In genomic region chr6:108781419-108782110, GRCh38 we compare ENCODE assay signal across 8 cellular contexts.
A peak's percentile ranks its signal among the peaks of the same experiment; 100 is the strongest.
DNase-seq lines count a peak whose midpoint lies in the region; ATAC-seq, FAIRE-seq and TF ChIP-seq lines count a peak whose summit lies in the region.

No MANE protein-coding gene starts in this region.

- TF ChIP-seq CTCF in GM12878 (IDR thresholded peaks at IDR 0.05 in 2 of 3, conservative IDR thresholded peaks at IDR 0.05 in 1 of 3; ENCODE audit: control insufficient read depth in 2 of 3, extremely low read depth in 1 of 3, insufficient read depth in 1 of 3, low read depth in 3 of 3, low read length in 3 of 3) (no peak), left lung (IDR thresholded peaks at IDR 0.05) (no peak), thoracic aorta (IDR thresholded peaks at IDR 0.05) (no peak)

- H3K79me2 ChIP-seq in GM12878 (ENCODE audit: control insufficient read depth, insufficient read depth, low read length) = no peaks in the 10 kb centered on the region

- 85% methylated on average over 14 of the region's 14 CpGs for WGBS in GM12878 (ENCODE audit: insufficient coverage, insufficient replicate concordance, low lambda C conversion rate, missing lambda C conversion rate)

- no peaks in the 10 kb centered on the region for H3K9me3 Mint-ChIP-seq in activated CD4-positive, alpha-beta T cell treated with anti-CD3 and anti-CD28 coated beads for 36 hours (ENCODE audit: low read depth)

- peaks cover 3% of the 10 kb centered on the region for H3K27me3 Mint-ChIP-seq in activated CD4-positive, alpha-beta T cell treated with anti-CD3 and anti-CD28 coated beads for 36 hours

- FAIRE-seq in GM12878 (lab: Jason Lieb, UNC) = no peak

- in situ Hi-C loops in GM12878 (cut with MboI) = loop anchor here (5.0 kb wide), 1 partner anchor 234 kb away; no protein-coding TSS in a partner anchor

- DNase-seq in activated CD4-positive, alpha-beta T cell treated with anti-CD3 and anti-CD28 coated beads for 36 hours = peak; percentile 68
- no peak for DNase-seq in activated CD4-positive, alpha-beta T cell treated with anti-CD3 and anti-CD28 coated beads, Interleukin-2, amount 50 U/mL, for 4 hours
- DNase-seq in GM12878 (ENCODE audit: low read depth, low spot score) (no peak), left lung (no peak), thoracic aorta (ENCODE audit: low spot score) (no peak)

- no peaks in the 10 kb centered on the region for H3K36me3 Mint-ChIP-seq in activated CD4-positive, alpha-beta T cell treated with anti-CD3 and anti-CD28 coated beads for 36 hours (ENCODE audit: low read depth)

- TF ChIP-seq POLR2A in GM12878 (IDR thresholded peaks at IDR 0.05; ENCODE audit: low read depth, low read length) = no peak

- H3K27me3 ChIP-seq in GM12878 (replicated peaks in 1 of 2; ENCODE audit: control insufficient read depth in 2 of 2, insufficient read depth in 2 of 2, low read length in 1 of 2) (peaks cover 3 to 22% of the 10 kb centered on the region in 2 experiments; a peak in 3 of 4 replicates), left lung (no peaks in the 10 kb centered on the region), thoracic aorta (replicated peaks; ENCODE audit: insufficient read depth) (no peaks in the 10 kb centered on the region)

- no peak overlapping the region for H2AFZ ChIP-seq in GM12878 (ENCODE audit: control insufficient read depth, low read depth, low read length)

- no peak overlapping the region for H3K27ac Mint-ChIP-seq in activated CD4-positive, alpha-beta T cell treated with anti-CD3 and anti-CD28 coated beads for 36 hours

- peak overlapping the region; percentile 71 for H3K4me3 Mint-ChIP-seq in activated CD4-positive, alpha-beta T cell treated with anti-CD3 and anti-CD28 coated beads for 36 hours

- TF ChIP-seq EP300 in GM12878 (IDR thresholded peaks at IDR 0.05; ENCODE audit: borderline replicate concordance in 1 of 2, control insufficient read depth in 1 of 2, low read depth in 2 of 2, low read length in 2 of 2) = no peak

- CTCF ChIA-PET in activated CD4-positive, alpha-beta T cell treated with anti-CD3 and anti-CD28 coated beads for 36 hours (lab: Charles Lee) = interaction anchor here (0.6 to 3.6 kb wide), 8 partner anchors 10 to 239 kb away, joined by 3 to 15 read pairs (median 4); no protein-coding TSS in a partner anchor
- CTCF ChIA-PET in GM12878 (lab: Yijun Ruan, JAX) = interaction anchor here (0.9 to 1.1 kb wide), 4 partner anchors 223 to 292 kb away, joined by 3 to 10 read pairs (median 3); no protein-coding TSS in a partner anchor

- RAD21 ChIA-PET in GM12878 (lab: Charles Lee; ENCODE audit: unreplicated experiment) = interaction anchor here (1.0 kb wide), 1 partner anchor 162 kb away, joined by 3 read pairs; no protein-coding TSS in a partner anchor

- H3K4me1 Mint-ChIP-seq in activated CD4-positive, alpha-beta T cell treated with anti-CD3 and anti-CD28 coated beads for 36 hours = peaks cover 10% of the 10 kb centered on the region

- POLR2A ChIA-PET in activated CD4-positive, alpha-beta T cell treated with anti-CD3 and anti-CD28 coated beads for 36 hours (lab: Charles Lee) = no interaction called here
- POLR2A ChIA-PET in GM12878 (lab: Charles Lee) = no interaction called here

- H3K36me3 ChIP-seq in GM12878 (ENCODE audit: control insufficient read depth in 2 of 2, insufficient read depth in 2 of 2, low read length in 1 of 2) (no peaks in the 10 kb centered on the region), left lung (no peaks in the 10 kb centered on the region), thoracic aorta (no peaks in the 10 kb centered on the region)

- H4K20me1 ChIP-seq in GM12878 (ENCODE audit: control insufficient read depth, insufficient read depth) = no peaks in the 10 kb centered on the region

- H3K4me2 ChIP-seq in GM12878 (ENCODE audit: control insufficient read depth, insufficient read depth) = peak overlapping the region; percentile 67; the same call in 1 of the 2 replicates

- H3K9me3 ChIP-seq in GM12878 (replicated peaks; ENCODE audit: control insufficient read depth, insufficient read depth, low read length) (no peaks in the 10 kb centered on the region; the same call in 2 of the 3 replicates), left lung (no peaks in the 10 kb centered on the region), thoracic aorta (no peaks in the 10 kb centered on the region)

- no peak overlapping the region for H3K9ac ChIP-seq in GM12878 (ENCODE audit: control insufficient read depth, insufficient read depth, low read length)

- H3K27ac ChIP-seq in GM12878 (ENCODE audit: control insufficient read depth, insufficient read depth) (no peak overlapping the region), left lung (no peak overlapping the region), thoracic aorta (peak overlapping the region in 1 of 2 donors; percentile 12)

- BruUV-seq in GM12878 (replicated peaks; lab: Mats Ljungman, UMichigan) = no TSS peak

- H3K4me3 ChIP-seq in GM12878 (no peak overlapping the region), left lung (peak overlapping the region; percentile 37 to 39), thoracic aorta (peak overlapping the region; percentile 76)

- ATAC-seq in activated CD4-positive, alpha-beta T cell treated with anti-CD3 and anti-CD28 coated beads for 36 hours = peak; percentile 47
- no peak for ATAC-seq in GM12878
- ATAC-seq in left lung = peak; percentile 32
- ATAC-seq in thoracic aorta (ENCODE audit: insufficient number of reproducible peaks, low FRiP score, low read depth) = no peak
- no peak for ATAC-seq in GM19452 (IDR thresholded peaks at IDR 0.05; ENCODE audit: unreplicated experiment)
- ATAC-seq in HG03175 (IDR thresholded peaks at IDR 0.05; ENCODE audit: unreplicated experiment) = no peak
- no peak for ATAC-seq in GM18873 (IDR thresholded peaks at IDR 0.05; ENCODE audit: low FRiP score, unreplicated experiment)

- intact Hi-C loops in activated CD4-positive, alpha-beta T cell treated with anti-CD3 and anti-CD28 coated beads for 36 hours (cut with DNase I, micrococcal nuclease) = loop anchor here (1.0 to 10.0 kb wide), 8 partner anchors 53 to 291 kb away; no protein-coding TSS in a partner anchor
- intact Hi-C loops in GM12878 (cut with micrococcal nuclease; ENCODE audit: unreplicated experiment) (loop anchor here (1.0 to 5.0 kb wide), 4 partner anchors 111 to 291 kb away; no protein-coding TSS in a partner anchor), left lung (cut with DNase I) (loop anchor here in 1 of 2 donors (5.0 kb wide), 1 partner anchor 239 kb away; no protein-coding TSS in a partner anchor)

- no peak for TF ChIP-seq RAD21 in GM12878 (IDR thresholded peaks at IDR 0.05; ENCODE audit: insufficient read depth, low read depth, low read length)

- SMC1A ChIA-PET in GM12878 (lab: Charles Lee; ENCODE audit: uncharacterized antibody, unreplicated experiment) = interaction anchor here (1.0 to 4.4 kb wide), 2 partner anchors 215 to 240 kb away, joined by 5 to 18 read pairs; no protein-coding TSS in a partner anchor

- no peaks in the 10 kb centered on the region for H3K4me1 ChIP-seq in GM12878 (ENCODE audit: control insufficient read depth, insufficient read depth, low read length)
- H3K4me1 ChIP-seq in left lung = peaks cover 0 to 18% of the 10 kb centered on the region in 2 donors
- peaks cover 9 to 19% of the 10 kb centered on the region in 2 donors for H3K4me1 ChIP-seq in thoracic aorta (ENCODE audit: control insufficient read depth in 1 of 2, low read depth in 2 of 2)

TF ChIP-seq in GM12878, 131 proteins besides CTCF, POLR2A, EP300 and RAD21:
- no peak for TF ChIP-seq RAD51 (IDR thresholded peaks at IDR 0.05)
- TF ChIP-seq BCL3 (IDR thresholded peaks at IDR 0.05; ENCODE audit: borderline replicate concordance, insufficient read depth, low read depth, low read length, poor library complexity, severe bottlenecking) = peak; percentile 43
TF ChIP-seq in GM12878: peak in this region for 1.

Comparison
In these comparisons a context has a peak if more than half of its experiments do, and no peak if none do; other contexts are left out.
1. ATAC-seq: peak in activated CD4-positive, alpha-beta T cell treated with anti-CD3 and anti-CD28 coated beads for 36 hours (single experiment) and left lung (single experiment); none in GM12878 (single experiment), thoracic aorta (single experiment), GM19452 (single experiment), HG03175 (single experiment) and GM18873 (single experiment).